ENCODE assay signal across 19 cellular contexts in the genomic region with DNA sequence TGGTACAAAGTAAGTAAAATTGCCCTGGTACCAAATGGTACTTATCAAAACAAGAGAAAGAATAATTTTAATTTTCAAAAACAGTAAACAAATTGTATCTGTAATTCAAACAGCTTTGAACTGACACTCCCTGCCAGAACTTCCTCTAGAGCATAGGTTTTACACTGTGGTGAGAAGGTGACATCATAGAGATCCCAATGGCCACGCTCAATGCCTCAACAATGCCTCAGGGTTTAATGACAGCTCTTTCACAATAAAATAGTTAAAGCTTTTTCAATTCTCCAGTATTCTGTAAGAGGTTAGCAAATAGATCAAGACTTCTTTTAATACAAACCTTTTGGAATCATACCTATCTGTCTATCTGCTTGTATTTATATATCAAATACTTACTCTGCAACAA.
DNase-seq lines count a peak whose midpoint lies in the region; ATAC-seq and TF ChIP-seq lines count a peak whose summit lies in the region.
"Had no signal": no experiment of that assay in that cellular context is flagged by ENCODE, and none has a peak within 500 bp of the region (broad histone marks: within the 10 kb centered on the region; RNA-seq: fewer than 3 reads in every experiment).

No MANE protein-coding gene starts in this region.

- no peaks in the 10 kb centered on the region for H3F3A ChIP-seq in PC-9 (ENCODE audit: insufficient read depth, low read depth)

- peaks cover 7% of the 10 kb centered on the region; the same call in 1 of the 2 replicates for H3K4me1 ChIP-seq in DND-41 (ENCODE audit: insufficient read depth, low read length)
- no peaks in the 10 kb centered on the region for H3K4me1 ChIP-seq in PC-9 (replicated peaks; ENCODE audit: insufficient read depth)

- intact Hi-C loops in PC-9 (cut with micrococcal nuclease; ENCODE audit: unreplicated experiment), result no loop called here

- BruUV-seq in PC-9 (replicated peaks; lab: Mats Ljungman, UMichigan), result no TSS peak

- H3K79me2 ChIP-seq in DND-41 (ENCODE audit: insufficient read depth, low read length) (no peaks in the 10 kb centered on the region), PC-9 (ENCODE audit: low read depth) (no peaks in the 10 kb centered on the region)

- ATAC-seq in DND-41 (ENCODE audit: insufficient read depth, low read depth) (peak; percentile 97), HG03439 (IDR thresholded peaks at IDR 0.05; ENCODE audit: unreplicated experiment) (no peak), HG03025 (IDR thresholded peaks at IDR 0.05; ENCODE audit: low FRiP score, unreplicated experiment) (no peak)
- ATAC-seq: CD8-positive, alpha-beta T cell; T-cell had no signal

- no peak overlapping the region for H3K4me2 ChIP-seq in DND-41 (ENCODE audit: insufficient read depth, low read length)
- H3K4me2 ChIP-seq in PC-9, result no peak overlapping the region

- H3K4me3 ChIP-seq in DND-41 (ENCODE audit: low read depth in 1 of 2, low read length in 2 of 2) (no peak overlapping the region), PC-9 (no peak overlapping the region), fibroblast of mammary gland (ENCODE audit: control insufficient read depth, low read depth, low read length) (no peak overlapping the region)

- H3K27ac ChIP-seq in DND-41 (ENCODE audit: low read length) (no peak overlapping the region), PC-9 (no peak overlapping the region)

- TF ChIP-seq CTCF in DND-41 (IDR thresholded peaks at IDR 0.05; ENCODE audit: borderline replicate concordance, extremely low read depth, low read length, poor library complexity, severe bottlenecking) (no peak), PC-9 (conservative IDR thresholded peaks at IDR 0.05) (no peak), fibroblast of mammary gland (conservative IDR thresholded peaks at IDR 0.05; ENCODE audit: control insufficient read depth, insufficient read depth, low read depth, low read length) (no peak)

- no peaks in the 10 kb centered on the region for H4K20me1 ChIP-seq in DND-41 (ENCODE audit: insufficient read depth, low read length)
- no peaks in the 10 kb centered on the region for H4K20me1 ChIP-seq in PC-9 (ENCODE audit: insufficient read depth)

- H2AFZ ChIP-seq in DND-41 (ENCODE audit: low read depth, low read length), result no peak overlapping the region
- no peak overlapping the region for H2AFZ ChIP-seq in PC-9

- H3K9ac ChIP-seq in DND-41 (ENCODE audit: low read depth, low read length), result no peak overlapping the region

- H3K27me3 ChIP-seq in DND-41 (ENCODE audit: insufficient read depth, low read length, poor library complexity) (no peaks in the 10 kb centered on the region), PC-9 (ENCODE audit: insufficient read depth, low read depth) (no peaks in the 10 kb centered on the region)

- H3K36me3 ChIP-seq in DND-41 (ENCODE audit: insufficient read depth, low read length), result no peaks in the 10 kb centered on the region
- no peaks in the 10 kb centered on the region for H3K36me3 ChIP-seq in PC-9 (ENCODE audit: low read depth)

- DNase-seq in DND-41 (peak; percentile 46), HPDE6-E6E7 (ENCODE audit: extremely low spot score) (peak; percentile 8), PC-9 (peak; percentile 3 to 35), fibroblast of mammary gland (ENCODE audit: low read depth) (peak; percentile 10), NCI-H2227 (lab: John Stamatoyannopoulos, UW; ENCODE audit: unreplicated experiment) (no peak)
- DNase-seq: activated naive CD4-positive, alpha-beta T cell treated with anti-CD3 and anti-CD28 coated beads, Interleukin-2, amount 10 ng/mL, durations not matched to agents 7 days and 5 days; CD8-positive, alpha-beta T cell; DMS79 treated with DMSO at 0.1 percent for 48 hours; effector memory CD4-positive, alpha-beta T cell; immature natural killer cell; NCI-H1417 treated with DMSO at 0.1 percent for 48 hours; NCI-H2171; NCI-H748 treated with DMSO at 0.1 percent for 48 hours; occipital lobe; RPMI8226; stimulated activated CD4-positive, alpha-beta T cell treated with anti-CD3 and anti-CD28 coated beads, Interleukin-12 subunit alpha, Interleukin-12 subunit beta, amount 100 ng/mL, for 4 hours; T-cell had no signal

- CTCF ChIA-PET in PC-9 (lab: Charles Lee), result no interaction called here

- POLR2A ChIA-PET in PC-9 (lab: Charles Lee; ENCODE audit: unreplicated experiment), result no interaction called here

- no peaks in the 10 kb centered on the region for H3K9me3 ChIP-seq in DND-41 (ENCODE audit: insufficient read depth, low read length, severe bottlenecking)
- H3K9me3 ChIP-seq in PC-9 (ENCODE audit: insufficient read depth, low read depth), result no peaks in the 10 kb centered on the region

- no peaks in the 10 kb centered on the region for H3K9me2 ChIP-seq in PC-9 (ENCODE audit: insufficient read depth)
